8 cellular contexts compared by ENCODE assay signal in genomic region chr1:225911207-225912130, GRCh38. TPM values are rescaled to one million over a fixed set of nuclear protein-coding genes. Genes with fewer than 3 reads are reported as not detected.
DNase-seq lines count a peak whose midpoint lies in the region; ATAC-seq, FAIRE-seq and TF ChIP-seq lines count a peak whose summit lies in the region.
"Had no signal": no experiment of that assay in that cellular context is flagged by ENCODE, and none has a peak within 500 bp of the region (broad histone marks: within the 10 kb centered on the region; RNA-seq: fewer than 3 reads in every experiment).

No MANE protein-coding gene starts in this region.

- no peak overlapping the region for H3K23ac ChIP-seq in IMR-90 (ENCODE audit: low read depth, low read length)

- H3K27me3 ChIP-seq in IMR-90 (ENCODE audit: control insufficient read depth, insufficient read depth, low read length) (no peaks in the 10 kb centered on the region), pancreas (no peaks in the 10 kb centered on the region), transverse colon (no peaks in the 10 kb centered on the region)

- H3K9me3 ChIP-seq in IMR-90 (ENCODE audit: control insufficient read depth, insufficient read depth, low read length) (no peaks in the 10 kb centered on the region), pancreas (no peaks in the 10 kb centered on the region), transverse colon (no peaks in the 10 kb centered on the region)

- H3K9me1 ChIP-seq in IMR-90 (ENCODE audit: insufficient read depth, low read length) = no peaks in the 10 kb centered on the region

- dilution Hi-C loops in IMR-90 (cut with HindIII; ENCODE audit: low sequenced_read_pairs, unreplicated experiment) = no loop called here

- H3K9ac ChIP-seq in IMR-90 (ENCODE audit: low read depth, low read length) = peak overlapping the region; percentile 32; the same call in 1 of the 2 replicates

- no peak overlapping the region for H2BK120ac ChIP-seq in IMR-90 (ENCODE audit: low read depth, low read length)

- H3K56ac ChIP-seq in IMR-90 (ENCODE audit: extremely low read depth, insufficient read depth, low read length) = no peak overlapping the region

- H2BK5ac ChIP-seq in IMR-90 (ENCODE audit: low read depth, low read length, poor library complexity, severe bottlenecking) = no peak overlapping the region

- no peak overlapping the region for H2AK9ac ChIP-seq in IMR-90 (replicated peaks; ENCODE audit: low read depth, low read length, poor library complexity)

- H3K14ac ChIP-seq in IMR-90 (replicated peaks; ENCODE audit: low read depth, low read length) = no peak overlapping the region

- no peak overlapping the region for H4K5ac ChIP-seq in IMR-90 (ENCODE audit: low read depth, low read length)

- H3K4me3 ChIP-seq in IMR-90 (ENCODE audit: insufficient read depth, low read depth, low read length) (no peak overlapping the region), pancreas (peak overlapping the region in 1 of 4 donors; percentile 21), transverse colon (peak overlapping the region in 2 of 4 donors; percentile 6 to 23)

- H4K91ac ChIP-seq in IMR-90 (ENCODE audit: insufficient read depth, low read depth, low read length) = no peak overlapping the region

- in situ Hi-C loops in IMR-90 (cut with MboI; ENCODE audit: low sequenced_read_pairs) = loop anchor here (5.0 kb wide), 1 partner anchor 439 kb away; no protein-coding TSS in a partner anchor
- in situ Hi-C loops in transverse colon (cut with MboI; ENCODE audit: low pct_ligation_motif_present in 1 of 4, low pct_unique_long_range_greater_than_20kb in 1 of 4, low sequenced_read_pairs in 3 of 4) = loop anchor here in 2 of 4 donors (10.0 to 25.0 kb wide), 3 partner anchors 124 to 424 kb away; partner anchors contain the start of gene SRP9 (in 2 of the 2)

- no peak overlapping the region for H3K27ac ChIP-seq in IMR-90 (ENCODE audit: insufficient read depth, low read length)
- peak overlapping the region in 2 of 4 donors; percentile 17 to 26 for H3K27ac ChIP-seq in pancreas
- H3K27ac ChIP-seq in transverse colon = peak overlapping the region in 2 of 4 donors; percentile 33 to 37

- intact Hi-C loops in IMR-90 (cut with micrococcal nuclease) (loop anchor here (1.0 kb wide), 3 partner anchors 130 to 436 kb away; partner anchors contain the start of gene SRP9), pancreas (cut with DNase I) (loop anchor here in 1 of 3 donors (5.0 kb wide), 1 partner anchor 434 kb away; no protein-coding TSS in a partner anchor), transverse colon (cut with DNase I; ENCODE audit: low total_unique reads) (loop anchor here (1.0 to 10.0 kb wide), 2 partner anchors 137 to 436 kb away; partner anchors contain the start of gene SRP9)

- no TSS peak for BruUV-seq in IMR-90 (replicated peaks; lab: Mats Ljungman, UMichigan)

- WGBS in IMR-90 (ENCODE audit: extremely low coverage in 2 of 2, insufficient read length in 1 of 2), 2 experiments = 29% methylated on average over 29 of the region's 52 CpGs; no CpG with 5 or more reads in 1 of the 2 experiments
- WGBS in pancreas, 2 donors = 29 to 32% methylated on average over 52 of the region's 52 CpGs
- WGBS in transverse colon (ENCODE audit: low coverage in 1 of 2), 2 donors = 38 to 93% methylated on average over 4 to 50 of the region's 52 CpGs

- peak; percentile 69 for ATAC-seq in GM19372 (IDR thresholded peaks at IDR 0.05; ENCODE audit: low read depth, unreplicated experiment)
- ATAC-seq in IMR-90 (ENCODE audit: low read depth) = peak; percentile 95
- ATAC-seq in pancreas = peak; percentile 91 to 93 (median 92)

- no peak overlapping the region for H3K4ac ChIP-seq in IMR-90 (ENCODE audit: low read depth, low read length)

- POLR2A ChIA-PET in IMR-90 (lab: Charles Lee; ENCODE audit: unreplicated experiment) = interaction anchor here (0.6 kb wide), 1 partner anchor 437 kb away, joined by 3 read pairs; no protein-coding TSS in a partner anchor

- H3K36me3 ChIP-seq in IMR-90 (ENCODE audit: control insufficient read depth, insufficient read depth, low read length) (peaks cover 1% of the 10 kb centered on the region; the same call in 1 of the 2 replicates), pancreas (no peaks in the 10 kb centered on the region), transverse colon (no peaks in the 10 kb centered on the region)

- CTCF ChIA-PET in IMR-90 (lab: Yijun Ruan, JAX) = interaction anchor here (0.6 to 2.1 kb wide), 8 partner anchors 8 to 489 kb away, joined by 3 to 11 read pairs (median 4); no protein-coding TSS in a partner anchor

- H3K18ac ChIP-seq in IMR-90 (ENCODE audit: low read depth, low read length) = no peak overlapping the region

- TF ChIP-seq POLR2A in IMR-90 (IDR thresholded peaks at IDR 0.05; ENCODE audit: low read depth, low read length) (no peak), transverse colon (IDR thresholded peaks at IDR 0.05) (no peak)

- H4K20me1 ChIP-seq in IMR-90 (ENCODE audit: insufficient read depth, low read length) = no peaks in the 10 kb centered on the region

- no peak for TF ChIP-seq EP300 in transverse colon (IDR thresholded peaks at IDR 0.05; ENCODE audit: low read depth)

- DNase-seq in IMR-90 (peak; percentile 17), frontal cortex (ENCODE audit: low spot score in 2 of 2) (peak; percentile 56 to 77), pancreas (peak in 5 of 6 donors; percentile 54 to 91 (median 81)), transverse colon (peak; percentile 73), RKO (ENCODE audit: low spot score) (no peak)
- peak; percentile 82 to 88 for DNase-seq in activated T-cell treated with anti-CD3 and anti-CD28 coated beads, Interleukin-2, amount 50 U/mL, for 48 hours

- H3K79me1 ChIP-seq in IMR-90 (ENCODE audit: low read depth in 1 of 2, low read length in 2 of 2) = no peaks in the 10 kb centered on the region; a peak in 1 of 4 replicates

- no peak overlapping the region for H3K4me2 ChIP-seq in IMR-90 (ENCODE audit: low read depth, low read length)

- 0 out of 4 replicates have a peak overlapping the region, but pooled peaks of 1 of the 2 experiments have one; percentile 44 for H4K8ac ChIP-seq in IMR-90 (ENCODE audit: low read depth in 2 of 2, low read length in 2 of 2)

- peaks cover 1% of the 10 kb centered on the region; the same call in 1 of the 2 replicates for H3K4me1 ChIP-seq in IMR-90 (ENCODE audit: control insufficient read depth, insufficient read depth, low read length)
- peaks cover 0 to 5% (median 0%) of the 10 kb centered on the region in 3 donors for H3K4me1 ChIP-seq in pancreas
- H3K4me1 ChIP-seq in transverse colon = peaks cover 0 to 18% (median 13%) of the 10 kb centered on the region in 4 donors

- H2AFZ ChIP-seq in IMR-90 (replicated peaks; ENCODE audit: low read length, poor library complexity) = peak overlapping the region; percentile 86

- H2BK15ac ChIP-seq in IMR-90 (ENCODE audit: low read depth, low read length) = no peak overlapping the region

- no peak overlapping the region for H2AK5ac ChIP-seq in IMR-90 (ENCODE audit: low read depth, low read length)

- FAIRE-seq in frontal cortex (lab: Jason Lieb, UNC) (no peak), pancreas (lab: Jason Lieb, UNC) (no peak)
- FAIRE-seq: endometrium had no signal

- TF ChIP-seq RAD21 in IMR-90 (IDR thresholded peaks at IDR 0.05; ENCODE audit: low read length) = peak; percentile 74

- no peak overlapping the region for H2BK20ac ChIP-seq in IMR-90 (ENCODE audit: low read depth, low read length)

- TF ChIP-seq CTCF in IMR-90 (conservative IDR thresholded peaks at IDR 0.05; ENCODE audit: low read depth, low read length) = peak; percentile 70
- peak; percentile 90 to 98 (median 94) for TF ChIP-seq CTCF in pancreas (IDR thresholded peaks at IDR 0.05)
- TF ChIP-seq CTCF in transverse colon (IDR thresholded peaks at IDR 0.05) = peak; percentile 93 to 97 (median 97)

TF ChIP-seq in IMR-90, 13 proteins besides CTCF, POLR2A, EP300 and RAD21:
- no peak for TF ChIP-seq CHD1 (IDR thresholded peaks at IDR 0.05; ENCODE audit: low read depth, low read length)
- peak; percentile 81 for TF ChIP-seq SMC3 (IDR thresholded peaks at IDR 0.05; ENCODE audit: low read depth, low read length)

RNA-seq across cellular contexts. Expression of gene PYCR2, which starts 12.6 kb away (rescaled TPM):
- total RNA-seq in IMR-90 (2012; rRNA removed) (31.4 and 34.4 TPM in 2 replicates), frontal cortex (14.3 TPM), pancreas (10 to 100 TPM; 21.3 to 38.4 (median 30.5) TPM), transverse colon (10 to 100 TPM; 26.5 to 40.6 (median 32.2) TPM)
- polyA plus RNA-seq in IMR-90 (2012; rRNA removed) (68.1 and 70.6 TPM in 2 replicates), pancreas (10 to 100 TPM; 69.2 to 88.9 TPM)
- polyA plus RNA-seq in IMR-90 (2012; cell fraction: cytosol; rRNA removed) = 49.7 and 57.5 TPM in 2 replicates
- 64.1 and 126 TPM in 2 replicates for polyA plus RNA-seq in IMR-90 (2012; cell fraction: nucleus; rRNA removed; ENCODE audit: low replicate concordance)

RNA-seq across cellular contexts. Expression of gene LEFTY1, which starts 22.5 kb away (rescaled TPM):
- total RNA-seq in IMR-90 (2012; rRNA removed) (not detected in 2 replicates), frontal cortex (0.41 TPM), pancreas (100 to 1,000 TPM in 1 of 6 donors, 10 to 100 TPM in 4, 1 to 10 TPM in 1; 4.1 to 146 (median 55.9) TPM), transverse colon (100 to 1,000 TPM in 3 of 4 donors, 10 to 100 TPM in 1; 86.0 to 320 (median 214) TPM)
- polyA plus RNA-seq in IMR-90 (2012; rRNA removed) (not detected in 2 replicates), pancreas (10 to 100 TPM in 1 of 2 donors, 1 to 10 TPM in 1; 8.4 to 57.6 TPM)
- polyA plus RNA-seq in IMR-90 (2012; cell fraction: cytosol; rRNA removed) = not detected in 2 replicates
- polyA plus RNA-seq in IMR-90 (2012; cell fraction: nucleus; rRNA removed; ENCODE audit: low replicate concordance) = 0.07 TPM in 1 of 2 replicates, not detected in the other

RNA-seq across cellular contexts. Expression of gene TMEM63A, which starts 29.3 kb away (rescaled TPM):
- total RNA-seq in IMR-90 (2012; rRNA removed) (4.7 and 5.6 TPM in 2 replicates), frontal cortex (0.82 TPM), pancreas (100 to 1,000 TPM in 1 of 6 donors, 10 to 100 TPM in 5; 56.3 to 124 (median 76.4) TPM), transverse colon (100 to 1,000 TPM; 104 to 256 (median 180) TPM)
- polyA plus RNA-seq in IMR-90 (2012; rRNA removed) (23.3 and 23.4 TPM in 2 replicates), pancreas (100 to 1,000 TPM in 1 of 2 donors, 10 to 100 TPM in 1; 88.9 to 185 TPM)
- polyA plus RNA-seq in IMR-90 (2012; cell fraction: cytosol; rRNA removed) = 6.1 and 8.6 TPM in 2 replicates
- polyA plus RNA-seq in IMR-90 (2012; cell fraction: nucleus; rRNA removed; ENCODE audit: low replicate concordance) = 206 and 213 TPM in 2 replicates

RNA-seq across cellular contexts. Expression of gene LEFTY2, which starts 29.6 kb away (rescaled TPM):
- total RNA-seq in IMR-90 (2012; rRNA removed) (not detected in 2 replicates), frontal cortex (under 0.01 TPM), pancreas (10 to 100 TPM in 1 of 6 donors, under 1 TPM in 1, not detected in 4; 0.09 to 16.3 TPM), transverse colon (10 to 100 TPM in 2 of 4 donors, under 1 TPM in 1, not detected in 1; 0.55 to 28.7 (median 24.5) TPM)
- polyA plus RNA-seq in IMR-90 (2012; rRNA removed) (not detected in 2 replicates), pancreas (1 to 10 TPM in 1 of 2 donors, under 1 TPM in 1; 0.07 to 1.4 TPM)
- not detected in 2 replicates for polyA plus RNA-seq in IMR-90 (2012; cell fraction: cytosol; rRNA removed)
- not detected in 2 replicates for polyA plus RNA-seq in IMR-90 (2012; cell fraction: nucleus; rRNA removed; ENCODE audit: low replicate concordance)
